1 cellular context compared by ENCODE assay signal in genomic region chr20:63741354-63741675, GRCh38.
TF ChIP-seq lines count a peak whose summit lies in the region.

No MANE protein-coding gene starts in this region.

TF ChIP-seq in HepG2, 621 proteins besides CTCF, POLR2A, EP300 and RAD21 (continued from another document and continues in another):
- TF ChIP-seq SOX13 (IDR thresholded peaks at IDR 0.05) (no peak), SOX13 (CRISPR knock-in tag; conservative IDR thresholded peaks at IDR 0.05 in 1 of 2, IDR thresholded peaks at IDR 0.05 in 1 of 2) (0 out of 4 replicates have a peak, but pooled peaks of 1 of the 2 experiments have one; percentile 67), MTA1 (CRISPR knock-in tag; IDR thresholded peaks at IDR 0.05; ENCODE audit: borderline replicate concordance) (no peak), SNAPC2 (CRISPR knock-in tag; IDR thresholded peaks at IDR 0.05) (no peak), NCOR1 (IDR thresholded peaks at IDR 0.05; ENCODE audit: borderline replicate concordance, low read length) (no peak), MBD4 (IDR thresholded peaks at IDR 0.05; ENCODE audit: borderline replicate concordance, low read length) (no peak), ERF (CRISPR knock-in tag; IDR thresholded peaks at IDR 0.05) (no peak), ZNF839 (CRISPR knock-in tag; IDR thresholded peaks at IDR 0.05; ENCODE audit: borderline replicate concordance) (no peak), ZNF136 (CRISPR knock-in tag; IDR thresholded peaks at IDR 0.05; ENCODE audit: low read depth) (no peak), KAT2B (IDR thresholded peaks at IDR 0.05; ENCODE audit: borderline replicate concordance, low read depth, low read length) (no peak), HINFP (CRISPR knock-in tag; IDR thresholded peaks at IDR 0.05; ENCODE audit: low read depth) (no peak), BRF2 (CRISPR knock-in tag; IDR thresholded peaks at IDR 0.05) (no peak), ZNF670 (CRISPR knock-in tag; IDR thresholded peaks at IDR 0.05; ENCODE audit: borderline replicate concordance) (no peak; the same call in 1 of the 2 replicates), SP4 (CRISPR knock-in tag; IDR thresholded peaks at IDR 0.05) (no peak), FOXK1 (CRISPR knock-in tag; IDR thresholded peaks at IDR 0.05; ENCODE audit: borderline replicate concordance, low read depth) (no peak), ZBTB7A (CRISPR knock-in tag; IDR thresholded peaks at IDR 0.05) (no peak), KDM6A (CRISPR knock-in tag; IDR thresholded peaks at IDR 0.05; ENCODE audit: low read depth) (no peak), SMYD3 (CRISPR knock-in tag; IDR thresholded peaks at IDR 0.05) (no peak), ZNF687 (CRISPR knock-in tag; IDR thresholded peaks at IDR 0.05) (peak; percentile 61; the same call in 1 of the 2 replicates), ZNF567 (CRISPR knock-in tag; IDR thresholded peaks at IDR 0.05; ENCODE audit: borderline replicate concordance) (no peak), TRIM24 (CRISPR knock-in tag; IDR thresholded peaks at IDR 0.05) (no peak), NCOA2 (CRISPR knock-in tag; IDR thresholded peaks at IDR 0.05) (no peak), SIN3B (IDR thresholded peaks at IDR 0.05; ENCODE audit: low read length) (no peak), ZNF770 (CRISPR knock-in tag; IDR thresholded peaks at IDR 0.05) (0 out of 2 replicates have a peak, but pooled peaks have one; percentile 3), ZNF230 (CRISPR knock-in tag; IDR thresholded peaks at IDR 0.05) (no peak), ZBTB39 (CRISPR knock-in tag; IDR thresholded peaks at IDR 0.05) (0 out of 2 replicates have a peak, but pooled peaks have one; percentile 24), NR2F1 (CRISPR knock-in tag; IDR thresholded peaks at IDR 0.05) (no peak), NFYC (CRISPR knock-in tag; IDR thresholded peaks at IDR 0.05) (no peak), SALL1 (CRISPR knock-in tag; IDR thresholded peaks at IDR 0.05) (no peak), ZSCAN9 (CRISPR knock-in tag; IDR thresholded peaks at IDR 0.05; ENCODE audit: borderline replicate concordance) (no peak), ZNF724P (CRISPR knock-in tag; IDR thresholded peaks at IDR 0.05; ENCODE audit: borderline replicate concordance) (0 out of 2 replicates have a peak, but pooled peaks have one; percentile 20), TBL1XR1 (IDR thresholded peaks at IDR 0.05; ENCODE audit: borderline replicate concordance, low read length, partially characterized antibody) (no peak), HES4 (CRISPR knock-in tag; IDR thresholded peaks at IDR 0.05; ENCODE audit: borderline replicate concordance) (no peak), NFE2L1 (CRISPR knock-in tag; IDR thresholded peaks at IDR 0.05; ENCODE audit: borderline replicate concordance) (no peak), THAP7 (CRISPR knock-in tag; IDR thresholded peaks at IDR 0.05) (no peak), KAT8 (CRISPR knock-in tag; IDR thresholded peaks at IDR 0.05) (no peak), ZBTB42 (CRISPR knock-in tag; IDR thresholded peaks at IDR 0.05) (no peak), RAD51 (IDR thresholded peaks at IDR 0.05; ENCODE audit: borderline replicate concordance) (no peak), FOXK2 (IDR thresholded peaks at IDR 0.05) (no peak), NFE2 (CRISPR knock-in tag; IDR thresholded peaks at IDR 0.05) (no peak), ZNF275 (CRISPR knock-in tag; IDR thresholded peaks at IDR 0.05; ENCODE audit: borderline replicate concordance) (no peak), ZNF549 (CRISPR knock-in tag; IDR thresholded peaks at IDR 0.05) (no peak), DMTF1 (CRISPR knock-in tag; IDR thresholded peaks at IDR 0.05) (no peak), SNAPC4 (CRISPR knock-in tag; IDR thresholded peaks at IDR 0.05) (no peak), ZNF20 (CRISPR knock-in tag; IDR thresholded peaks at IDR 0.05) (no peak)
